Comparison of ENCODE assay signal across 8 cellular contexts in genomic region chr6:30102701-30103629, GRCh38. TPM values are rescaled to one million over a fixed set of nuclear protein-coding genes. Genes with fewer than 3 reads are reported as not detected.
DNase-seq lines count a peak whose midpoint lies in the region; ATAC-seq and TF ChIP-seq lines count a peak whose summit lies in the region.

No MANE protein-coding gene starts in this region.

- H3K79me2 ChIP-seq in KMS-11 (ENCODE audit: insufficient read depth, low read depth), result no peaks in the 10 kb centered on the region

- peaks cover 44 to 49% of the 10 kb centered on the region in 2 donors for H3K27me3 Mint-ChIP-seq in natural killer cell treated with Interleukin-12 subunit alpha and Interleukin-12 subunit beta and Interleukin-15 and Interleukin-18, amount 100 ng/mL, for 72 hours
- peaks cover 58% of the 10 kb centered on the region for H3K27me3 Mint-ChIP-seq in stimulated activated memory B cell treated with anti-CD40 and anti-IgM and Interleukin-4, amounts not matched to agents 10 μg/mL and 1 μg/mL and 100 μg/mL, for 72 hours

- no peaks in the 10 kb centered on the region for H3K36me3 Mint-ChIP-seq in natural killer cell treated with Interleukin-12 subunit alpha and Interleukin-12 subunit beta and Interleukin-15 and Interleukin-18, amount 100 ng/mL, for 72 hours
- no peaks in the 10 kb centered on the region for H3K36me3 Mint-ChIP-seq in stimulated activated memory B cell treated with anti-CD40 and anti-IgM and Interleukin-4, amounts not matched to agents 10 μg/mL and 1 μg/mL and 100 μg/mL, for 72 hours

- H3K27ac Mint-ChIP-seq in natural killer cell treated with Interleukin-12 subunit alpha and Interleukin-12 subunit beta and Interleukin-15 and Interleukin-18, amount 100 ng/mL, for 72 hours, result peak overlapping the region in 1 of 2 donors; percentile 58
- H3K27ac Mint-ChIP-seq in stimulated activated memory B cell treated with anti-CD40 and anti-IgM and Interleukin-4, amounts not matched to agents 10 μg/mL and 1 μg/mL and 100 μg/mL, for 72 hours, result peak overlapping the region; percentile 43

- peak overlapping the region; percentile 84 for H2AFZ ChIP-seq in KMS-11 (ENCODE audit: low read depth)

- no peaks in the 10 kb centered on the region for H3K9me3 Mint-ChIP-seq in natural killer cell treated with Interleukin-12 subunit alpha and Interleukin-12 subunit beta and Interleukin-15 and Interleukin-18, amount 100 ng/mL, for 72 hours
- no peaks in the 10 kb centered on the region for H3K9me3 Mint-ChIP-seq in stimulated activated memory B cell treated with anti-CD40 and anti-IgM and Interleukin-4, amounts not matched to agents 10 μg/mL and 1 μg/mL and 100 μg/mL, for 72 hours

- peak overlapping the region; percentile 18; the same call in 1 of the 2 replicates for H3K9ac ChIP-seq in KMS-11

- ATAC-seq in GM19468 (IDR thresholded peaks at IDR 0.05; ENCODE audit: extremely low read depth, unreplicated experiment), result peak; percentile 47
- ATAC-seq in natural killer cell treated with Interleukin-12 subunit alpha and Interleukin-12 subunit beta and Interleukin-15 and Interleukin-18, amount 100 ng/mL, for 72 hours, result peak; percentile 83 to 85
- ATAC-seq in stimulated activated memory B cell treated with anti-CD40 and anti-IgM and Interleukin-4, amounts not matched to agents 10 μg/mL and 1 μg/mL and 100 μg/mL, for 72 hours, result peak; percentile 90

- H3K36me3 ChIP-seq in BJ (ENCODE audit: control insufficient read depth, insufficient read depth, low read length) (no peaks in the 10 kb centered on the region), KMS-11 (ENCODE audit: insufficient read depth) (no peaks in the 10 kb centered on the region)

- H3K27me3 ChIP-seq in BJ (ENCODE audit: control insufficient read depth, insufficient read depth, low read length) (peaks cover 34% of the 10 kb centered on the region), KMS-11 (ENCODE audit: insufficient read depth, low read depth) (peaks cover 25% of the 10 kb centered on the region; the same call in 1 of the 2 replicates)

- H3K4me3 Mint-ChIP-seq in natural killer cell treated with Interleukin-12 subunit alpha and Interleukin-12 subunit beta and Interleukin-15 and Interleukin-18, amount 100 ng/mL, for 72 hours, result peak overlapping the region; percentile 79
- peak overlapping the region; percentile 82 for H3K4me3 Mint-ChIP-seq in stimulated activated memory B cell treated with anti-CD40 and anti-IgM and Interleukin-4, amounts not matched to agents 10 μg/mL and 1 μg/mL and 100 μg/mL, for 72 hours

- peaks cover 33 to 37% of the 10 kb centered on the region in 2 donors for H3K4me1 Mint-ChIP-seq in natural killer cell treated with Interleukin-12 subunit alpha and Interleukin-12 subunit beta and Interleukin-15 and Interleukin-18, amount 100 ng/mL, for 72 hours (ENCODE audit: low read depth in 2 of 2)
- peaks cover 39% of the 10 kb centered on the region for H3K4me1 Mint-ChIP-seq in stimulated activated memory B cell treated with anti-CD40 and anti-IgM and Interleukin-4, amounts not matched to agents 10 μg/mL and 1 μg/mL and 100 μg/mL, for 72 hours

- peak overlapping the region; percentile 85 for H3K4me2 ChIP-seq in KMS-11

- H3K4me1 ChIP-seq in KMS-11 (ENCODE audit: low read depth, poor library complexity, severe bottlenecking), result peaks cover 41% of the 10 kb centered on the region

- H3K27ac ChIP-seq in KMS-11, result peak overlapping the region; percentile 4; the same call in 1 of the 2 replicates

- POLR2A ChIA-PET in BJ (lab: Charles Lee), result interaction anchor here (0.6 kb wide), 2 partner anchors 11 to 36 kb away, joined by 3 read pairs; partner anchors contain the start of gene PPP1R11

- CTCF ChIA-PET in BJ (lab: Yijun Ruan, JAX), result interaction anchor here (0.6 to 7.6 kb wide), 34 partner anchors 9 to 297 kb away, joined by 3 to 199 read pairs (median 6); partner anchors contain the start of gene TRIM40

- H3K4me3 ChIP-seq in BJ (ENCODE audit: low read depth, low read length) (peak overlapping the region; percentile 46), KMS-11 (IDR thresholded peaks at IDR 0.05; ENCODE audit: insufficient read depth, low read depth, low read length) (no peak overlapping the region), fibroblast of pulmonary artery (replicated peaks; ENCODE audit: low read depth, low read length) (peak overlapping the region; percentile 51)

- DNase-seq in BJ (ENCODE audit: low read depth), result peak; percentile 33
- peak; percentile 87 for DNase-seq in RKO (ENCODE audit: low spot score)
- peak; percentile 70 for DNase-seq in activated T-helper 1 cell treated with Interleukin-2 at 50 U/mL for 16 hours (ENCODE audit: low read depth)
- peak; percentile 88 for DNase-seq in fibroblast of pulmonary artery (ENCODE audit: low read depth)
- DNase-seq in natural killer cell treated with Interleukin-12 subunit alpha and Interleukin-12 subunit beta and Interleukin-15 and Interleukin-18, amount 100 ng/mL, for 72 hours (ENCODE audit: low spot score), result peak; percentile 85

- H4K20me1 ChIP-seq in KMS-11 (ENCODE audit: insufficient read depth), result no peaks in the 10 kb centered on the region

- TF ChIP-seq CTCF in BJ (IDR thresholded peaks at IDR 0.05; ENCODE audit: insufficient read depth, low read depth, low read length) (peak; percentile 89), KMS-11 (conservative IDR thresholded peaks at IDR 0.05; ENCODE audit: low read depth, low read length) (peak; percentile 91), fibroblast of pulmonary artery (IDR thresholded peaks at IDR 0.05; ENCODE audit: low read length, missing control alignments) (peak; percentile 87)

RNA-seq across cellular contexts. Expression of gene TRIM31, which starts 9.9 kb away (rescaled TPM):
- not detected in 2 replicates for polyA plus RNA-seq in BJ (2011; rRNA removed)
- polyA minus RNA-seq in BJ (2011; rRNA and poly(A)+ RNA removed), result not detected in 2 replicates
- total RNA-seq in natural killer cell treated with Interleukin-12 subunit alpha and Interleukin-12 subunit beta and Interleukin-15 and Interleukin-18, amount 100 ng/mL, for 72 hours, result not detected

RNA-seq across cellular contexts. Expression of gene RNF39, which starts 27.4 kb away (rescaled TPM):
- polyA plus RNA-seq in BJ (2011; rRNA removed), result not detected in 2 replicates
- not detected in 2 replicates for polyA minus RNA-seq in BJ (2011; rRNA and poly(A)+ RNA removed)
- total RNA-seq in natural killer cell treated with Interleukin-12 subunit alpha and Interleukin-12 subunit beta and Interleukin-15 and Interleukin-18, amount 100 ng/mL, for 72 hours, result not detected

RNA-seq across cellular contexts. Expression of gene TRIM40, which starts 33.0 kb away (rescaled TPM):
- polyA plus RNA-seq in BJ (2011; rRNA removed), result not detected in 2 replicates
- polyA minus RNA-seq in BJ (2011; rRNA and poly(A)+ RNA removed), result not detected in 2 replicates
- not detected for total RNA-seq in natural killer cell treated with Interleukin-12 subunit alpha and Interleukin-12 subunit beta and Interleukin-15 and Interleukin-18, amount 100 ng/mL, for 72 hours

RNA-seq across cellular contexts. Expression of gene PPP1R11, which starts 36.0 kb away (rescaled TPM):
- 56.4 and 70.2 TPM in 2 replicates for polyA plus RNA-seq in BJ (2011; rRNA removed)
- 16.5 and 23.2 TPM in 2 replicates for polyA minus RNA-seq in BJ (2011; rRNA and poly(A)+ RNA removed)
- 10 to 100 TPM; 50.3 to 82.0 TPM for total RNA-seq in natural killer cell treated with Interleukin-12 subunit alpha and Interleukin-12 subunit beta and Interleukin-15 and Interleukin-18, amount 100 ng/mL, for 72 hours

RNA-seq across cellular contexts. Expression of gene POLR1H, which starts 41.9 kb away (rescaled TPM):
- polyA plus RNA-seq in BJ (2011; rRNA removed), result 23.4 and 28.6 TPM in 2 replicates
- polyA minus RNA-seq in BJ (2011; rRNA and poly(A)+ RNA removed), result 6.1 and 6.3 TPM in 2 replicates
- total RNA-seq in natural killer cell treated with Interleukin-12 subunit alpha and Interleukin-12 subunit beta and Interleukin-15 and Interleukin-18, amount 100 ng/mL, for 72 hours, result 10 to 100 TPM; 41.5 to 58.1 TPM

Comparison
In these comparisons a context has a peak if more than half of its experiments do, and no peak if none do; other contexts are left out.
1. DNase-seq: peak in every context shown above with its lines; median percentile 88 in fibroblast of pulmonary artery; 87 in RKO; 85 in natural killer cell treated with Interleukin-12 subunit alpha and Interleukin-12 subunit beta and Interleukin-15 and Interleukin-18, amount 100 ng/mL, for 72 hours; 70 in activated T-helper 1 cell treated with Interleukin-2 at 50 U/mL for 16 hours; 33 in BJ.